ENCODE assay signal across 8 cellular contexts in genomic region chr16:4538386-4539235, GRCh38.
A peak's percentile ranks its signal among the peaks of the same experiment; 100 is the strongest.
DNase-seq lines count a peak whose midpoint lies in the region; ATAC-seq and TF ChIP-seq lines count a peak whose summit lies in the region.

CDIP1 (minus strand) TSS chr16:4538773; CDS start chr16:4514130, 24,643 bp downstream.

- peak; percentile 87 for ATAC-seq in HG03439 (IDR thresholded peaks at IDR 0.05; ENCODE audit: unreplicated experiment)

- TF ChIP-seq CTCF in AG09309 (IDR thresholded peaks at IDR 0.05; ENCODE audit: control insufficient read depth, insufficient read depth, low read depth, low read length, missing control alignments): no peak

- H3K27ac Mint-ChIP-seq in dendritic cell treated with granulocyte-macrophage colony-stimulating factor and Interleukin-4, amounts not matched to agents 40 ng/mL and 50 ng/mL, for 4 days: peak within 1 kb of the TSS; percentile 84

- DNase-seq in AG09309 (ENCODE audit: low read depth) (peak; percentile 45), NCI-H526 (lab: John Stamatoyannopoulos, UW) (peak; percentile 82 to 94), left kidney (ENCODE audit: low read depth, low spot score) (peak; percentile 98)
- peak; percentile 97 for DNase-seq in activated CD4-positive, alpha-beta T cell treated with anti-CD3 and anti-CD28 coated beads, Interleukin-2, amount 50 U/mL, for 4 hours
- DNase-seq in stimulated activated CD4-positive, alpha-beta T cell treated with anti-CD3 and anti-CD28 coated beads, Interleukin-1b, Interleukin-23, amount 100 ng/mL, for 48 hours: peak; percentile 98

- H3K4me3 Mint-ChIP-seq in dendritic cell treated with granulocyte-macrophage colony-stimulating factor and Interleukin-4, amounts not matched to agents 40 ng/mL and 50 ng/mL, for 4 days: peak within 1 kb of the TSS; percentile 72

- peaks cover 31% of the 10 kb centered on the region for H3K4me1 Mint-ChIP-seq in dendritic cell treated with granulocyte-macrophage colony-stimulating factor and Interleukin-4, amounts not matched to agents 40 ng/mL and 50 ng/mL, for 4 days (ENCODE audit: low read depth)

- peaks cover 29% of the 10 kb centered on the region for H3K36me3 Mint-ChIP-seq in dendritic cell treated with granulocyte-macrophage colony-stimulating factor and Interleukin-4, amounts not matched to agents 40 ng/mL and 50 ng/mL, for 4 days (ENCODE audit: low read depth)

- intact Hi-C loops in dendritic cell treated with granulocyte-macrophage colony-stimulating factor and Interleukin-4, amounts not matched to agents 40 ng/mL and 50 ng/mL, for 4 days (cut with micrococcal nuclease): loop anchor here (2.0 kb wide), 1 partner anchor 62 kb away; the partner anchor contains the start of gene HMOX2

- peaks cover 11% of the 10 kb centered on the region for H3K9me3 Mint-ChIP-seq in dendritic cell treated with granulocyte-macrophage colony-stimulating factor and Interleukin-4, amounts not matched to agents 40 ng/mL and 50 ng/mL, for 4 days

- H3K4me3 ChIP-seq in AG09309 (ENCODE audit: control insufficient read depth, low read depth, low read length): peak within 1 kb of the TSS; percentile 62

- H3K27me3 Mint-ChIP-seq in dendritic cell treated with granulocyte-macrophage colony-stimulating factor and Interleukin-4, amounts not matched to agents 40 ng/mL and 50 ng/mL, for 4 days: peaks cover 11% of the 10 kb centered on the region

- peak; percentile 92 for TF ChIP-seq POLR2A in GM19099 (IDR thresholded peaks at IDR 0.05; ENCODE audit: extremely low read depth, insufficient read length, low read depth)

Comparison
In these comparisons a context has a peak if more than half of its experiments do, and no peak if none do; other contexts are left out.
1. Peak in every context shown above with its lines: DNase-seq, ATAC-seq and H3K4me3 ChIP-seq.
2. DNase-seq: peak in every context shown above with its lines; median percentile 98 in left kidney; 98 in stimulated activated CD4-positive, alpha-beta T cell treated with anti-CD3 and anti-CD28 coated beads, Interleukin-1b, Interleukin-23, amount 100 ng/mL, for 48 hours; 97 in activated CD4-positive, alpha-beta T cell treated with anti-CD3 and anti-CD28 coated beads, Interleukin-2, amount 50 U/mL, for 4 hours; 88 in NCI-H526; 45 in AG09309.